Comparison of ENCODE assay signal across 5 cellular contexts in genomic region chr9:110669-111068, GRCh38. TPM values are rescaled to one million over a fixed set of nuclear protein-coding genes. Genes with fewer than 3 reads are reported as not detected.
DNase-seq lines count a peak whose midpoint lies in the region; ATAC-seq, FAIRE-seq and TF ChIP-seq lines count a peak whose summit lies in the region.
"Not testable (repeated sequence)": the region's sequence is repeated elsewhere in the genome, so short reads cannot be mapped to it uniquely, and the experiment has no call there.
"Had no signal": no experiment of that assay in that cellular context is flagged by ENCODE, and none has a peak within 500 bp of the region (broad histone marks: within the 10 kb centered on the region; RNA-seq: fewer than 3 reads in every experiment).

No MANE protein-coding gene starts in this region.

- DNase-seq in GM12878 (ENCODE audit: low read depth, low spot score); frontal cortex (ENCODE audit: low spot score in 2 of 2): not testable (repeated sequence)
- DNase-seq in myocyte (ENCODE audit: low read depth) = peak; percentile 18

- H3K9ac ChIP-seq in GM12878 (ENCODE audit: control insufficient read depth, insufficient read depth, low read length) = not testable (repeated sequence)

- RAD21 ChIA-PET in GM12878 (lab: Charles Lee; ENCODE audit: unreplicated experiment) = not testable (repeated sequence)

- ATAC-seq in GM12878 = not testable (repeated sequence)

- not testable (repeated sequence) for H3K4me3 ChIP-seq in GM12878

- CTCF ChIA-PET in GM12878 (lab: Yijun Ruan, JAX) = not testable (repeated sequence)

- WGBS in GM12878 (ENCODE audit: insufficient coverage, insufficient replicate concordance, low lambda C conversion rate, missing lambda C conversion rate) = 13% methylated on average over 4 of the region's 4 CpGs

- TF ChIP-seq CTCF in GM12878 (IDR thresholded peaks at IDR 0.05 in 2 of 3, conservative IDR thresholded peaks at IDR 0.05 in 1 of 3; ENCODE audit: control insufficient read depth in 2 of 3, extremely low read depth in 1 of 3, insufficient read depth in 1 of 3, low read depth in 3 of 3, low read length in 3 of 3) = not testable (repeated sequence)

- SMC1A ChIA-PET in GM12878 (lab: Charles Lee; ENCODE audit: uncharacterized antibody, unreplicated experiment) = not testable (repeated sequence)

- not testable (repeated sequence) for H3K27ac ChIP-seq in GM12878 (ENCODE audit: control insufficient read depth, insufficient read depth)

- not testable (repeated sequence) for H3K9me3 ChIP-seq in GM12878 (replicated peaks; ENCODE audit: control insufficient read depth, insufficient read depth, low read length)

- TF ChIP-seq POLR2A in GM12878 (IDR thresholded peaks at IDR 0.05; ENCODE audit: low read depth, low read length) = not testable (repeated sequence)

- not testable (repeated sequence) for H3K27me3 ChIP-seq in GM12878 (replicated peaks in 1 of 2; ENCODE audit: control insufficient read depth in 2 of 2, insufficient read depth in 2 of 2, low read length in 1 of 2)

- not testable (repeated sequence) for TF ChIP-seq RAD21 in GM12878 (IDR thresholded peaks at IDR 0.05; ENCODE audit: insufficient read depth, low read depth, low read length)

- not testable (repeated sequence) for H3K36me3 ChIP-seq in GM12878 (ENCODE audit: control insufficient read depth in 2 of 2, insufficient read depth in 2 of 2, low read length in 1 of 2)

- H3K79me2 ChIP-seq in GM12878 (ENCODE audit: control insufficient read depth, insufficient read depth, low read length) = not testable (repeated sequence)

- H2AFZ ChIP-seq in GM12878 (ENCODE audit: control insufficient read depth, low read depth, low read length) = not testable (repeated sequence)

- not testable (repeated sequence) for BruUV-seq in GM12878 (replicated peaks; lab: Mats Ljungman, UMichigan)

- not testable (repeated sequence) for H4K20me1 ChIP-seq in GM12878 (ENCODE audit: control insufficient read depth, insufficient read depth)

- intact Hi-C loops in GM12878 (cut with micrococcal nuclease; ENCODE audit: unreplicated experiment) = not testable (repeated sequence)

- POLR2A ChIA-PET in GM12878 (lab: Charles Lee) = not testable (repeated sequence)

- TF ChIP-seq EP300 in GM12878 (IDR thresholded peaks at IDR 0.05; ENCODE audit: borderline replicate concordance in 1 of 2, control insufficient read depth in 1 of 2, low read depth in 2 of 2, low read length in 2 of 2) = not testable (repeated sequence)

- FAIRE-seq in GM12878 (lab: Jason Lieb, UNC) = not testable (repeated sequence)
- FAIRE-seq in colon (lab: Jason Lieb, UNC) (peak; percentile 41), frontal cortex (lab: Jason Lieb, UNC) (peak; percentile 49)

- not testable (repeated sequence) for H3K4me1 ChIP-seq in GM12878 (ENCODE audit: control insufficient read depth, insufficient read depth, low read length)

- in situ Hi-C loops in GM12878 (cut with MboI) = not testable (repeated sequence)

- H3K4me2 ChIP-seq in GM12878 (ENCODE audit: control insufficient read depth, insufficient read depth) = not testable (repeated sequence)

TF ChIP-seq in GM12878, 131 proteins besides CTCF, POLR2A, EP300 and RAD21:
- TF ChIP-seq BMI1 (IDR thresholded peaks at IDR 0.05; ENCODE audit: borderline replicate concordance) = 0 out of 2 replicates have a peak, but pooled peaks have one; percentile 37

RNA-seq across cellular contexts. Expression of gene FOXD4, which starts 7.5 kb away (rescaled TPM):
- total RNA-seq in GM12878 (2013; cell fraction: nucleolus; rRNA removed) = 1.7 and 2.0 TPM in 2 replicates
- total RNA-seq in GM12878 (2014; rRNA removed) (0.34 and 0.54 TPM in 2 replicates), GM12878 (2014; rRNA removed; fragmentation: Illumina TruSeq; extraction: Trizol) (0.09 and 0.14 TPM in 2 replicates), GM12878 (2021) (0.24 TPM in 1 of 2 replicates, not detected in the other), frontal cortex (1.2 TPM), myocyte (0.16 and 0.19 TPM in 2 replicates)
- not detected for polyA plus RNA-seq in GM12878 (2011; ENCODE audit: low read depth)
- polyA plus RNA-seq in GM12878 (2011; rRNA removed) (0.22 and 0.26 TPM in 2 replicates), GM12878 (2014; fragmentation: Illumina TruSeq; extraction: Trizol) (0.13 TPM in 1 of 2 replicates, not detected in the other), GM12878 (2014; fragmentation: Nextera tagmentation; extraction: Ambion mirVana) (not detected), GM12878 (2014; rRNA removed) (0.10 and 0.26 TPM in 2 replicates), GM12878 (2016; fragmentation: Nextera tagmentation; extraction: Ambion mirVana) (under 1 TPM in 1 of 2 experiments, not detected in 1; 0.13 TPM)
- polyA plus RNA-seq in GM12878 (2011; cell fraction: cytosol; rRNA removed) = 0.21 and 0.37 TPM in 2 replicates
- 1.4 and 1.6 TPM in 2 replicates for polyA plus RNA-seq in GM12878 (2011; cell fraction: nucleus; rRNA removed)
- polyA plus RNA-seq in GM12878 (2012) = not detected in 2 replicates
- polyA minus RNA-seq in GM12878 (2011; rRNA and poly(A)+ RNA removed) = 0.44 and 0.62 TPM in 2 replicates
- polyA minus RNA-seq in GM12878 (2011; cell fraction: cytosol; rRNA and poly(A)+ RNA removed) = not detected in 2 replicates
- 1.2 and 2.6 TPM in 2 replicates for polyA minus RNA-seq in GM12878 (2011; cell fraction: nucleus; rRNA and poly(A)+ RNA removed)
- 0.15 TPM for polyA plus RNA-seq in myocyte (2012)
- total RNA-seq: CD8-positive, alpha-beta T cell had no signal
